In the genomic region with DNA sequence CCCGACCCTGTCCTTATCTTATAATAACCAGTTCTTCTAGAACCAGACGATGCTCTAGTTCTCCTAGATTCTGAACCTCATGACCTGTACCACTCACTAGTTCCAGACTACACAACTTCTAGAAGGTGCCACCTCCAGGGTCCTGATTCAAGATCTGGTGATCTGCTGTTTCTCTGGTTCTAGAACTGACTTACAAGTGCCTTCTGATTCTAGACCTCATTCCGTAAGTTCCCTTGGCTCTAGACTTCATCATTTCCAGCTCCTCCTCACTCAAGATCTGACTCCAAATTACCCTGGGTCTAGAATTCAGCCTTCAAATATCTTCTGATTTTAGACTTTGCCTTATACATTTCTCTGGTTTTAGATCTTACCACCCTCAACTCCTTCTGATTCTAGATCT, we compare ENCODE assay signal across 38 cellular contexts. TPM values are rescaled to one million over a fixed set of nuclear protein-coding genes. Genes with fewer than 3 reads are reported as not detected.
"Had no signal": no experiment of that assay in that cellular context is flagged by ENCODE, and none has a peak within 500 bp of the region (broad histone marks: within the 10 kb centered on the region; RNA-seq: fewer than 3 reads in every experiment).

No MANE protein-coding gene starts in this region.

- H3K9me3 ChIP-seq: adrenal gland, ascending aorta, body of pancreas, breast epithelium had no signal

- H3K27ac ChIP-seq: adrenal gland, ascending aorta, body of pancreas, brain microvascular endothelial cell, breast epithelium, cardiac muscle cell had no signal

- H3K4me1 ChIP-seq: breast epithelium had no signal

- FAIRE-seq: astrocyte, bronchial epithelial cell had no signal

- ATAC-seq: activated naive CD4-positive, alpha-beta T cell treated with anti-CD3 and anti-CD28 coated beads, Interleukin-2, amount 50 U/mL, for 72 hours; activated naive CD8-positive, alpha-beta T cell treated with anti-CD3 and anti-CD28 coated beads, Interleukin-2, amount 50 U/mL, for 24 hours; activated T-cell treated with anti-CD3 and anti-CD28 coated beads, Interleukin-2, amount 50 U/mL, for 4 hours; activated T-cell treated with anti-CD3 and anti-CD28 coated beads, Interleukin-2, amount 50 U/mL, for 72 hours; activated T-helper 17 cell treated with anti-CD3 and anti-CD28 coated beads, Interleukin-2, amount 50 U/mL, for 72 hours; body of pancreas had no signal

- H3K36me3 Mint-ChIP-seq: activated naive CD4-positive, alpha-beta T cell treated with anti-CD3 and anti-CD28 coated beads, Interleukin-2, amount 10 ng/mL, durations not matched to agents 7 days and 5 days; activated naive CD4-positive, alpha-beta T cell treated with anti-CD3 and anti-CD28 coated beads, Interleukin-2, amount 50 U/mL, for 24 hours; activated naive CD4-positive, alpha-beta T cell treated with anti-CD3 and anti-CD28 coated beads, Interleukin-2, amount 50 U/mL, for 72 hours; activated naive CD8-positive, alpha-beta T cell; activated naive CD8-positive, alpha-beta T cell treated with anti-CD3 and anti-CD28 coated beads for 36 hours; activated naive CD8-positive, alpha-beta T cell treated with anti-CD3 and anti-CD28 coated beads, Interleukin-2, amount 10 ng/mL, durations not matched to agents 7 days and 5 days had no signal

- H3K4me1 Mint-ChIP-seq: brain had no signal

- H3K9me3 Mint-ChIP-seq: activated naive CD4-positive, alpha-beta T cell treated with anti-CD3 and anti-CD28 coated beads for 36 hours; activated naive CD4-positive, alpha-beta T cell treated with anti-CD3 and anti-CD28 coated beads, Interleukin-2, amount 10 ng/mL, durations not matched to agents 7 days and 5 days; activated naive CD4-positive, alpha-beta T cell treated with anti-CD3 and anti-CD28 coated beads, Interleukin-2, amount 50 U/mL, for 24 hours; activated naive CD4-positive, alpha-beta T cell treated with anti-CD3 and anti-CD28 coated beads, Interleukin-2, amount 50 U/mL, for 72 hours; activated naive CD8-positive, alpha-beta T cell treated with anti-CD3 and anti-CD28 coated beads for 36 hours; activated naive CD8-positive, alpha-beta T cell treated with anti-CD3 and anti-CD28 coated beads, Interleukin-2, amount 10 ng/mL, durations not matched to agents 7 days and 5 days; activated naive CD8-positive, alpha-beta T cell treated with anti-CD3 and anti-CD28 coated beads, Interleukin-2, amount 50 U/mL, for 24 hours; activated T-cell treated with anti-CD3 and anti-CD28 coated beads, Interleukin-2, amount 50 U/mL, for 24 hours; activated T-cell treated with anti-CD3 and anti-CD28 coated beads, Interleukin-2, amount 50 U/mL, for 4 hours; activated T-cell treated with anti-CD3 and anti-CD28 coated beads, Interleukin-2, amount 50 U/mL, for 72 hours; activated T-helper 1 cell treated with anti-CD3 and anti-CD28 coated beads, Interleukin-12 subunit alpha, Interleukin-12 subunit beta, Interleukin-2, Interleukin-4 antibody, amounts not matched to agents 30 ng/mL and 10 ng/mL and 1 ng/mL, durations not matched to agents 14 hours and 24 hours and 36 hours; activated T-helper 17 cell treated with anti-CD3 and anti-CD28 coated beads, Interleukin-2, amount 50 U/mL, for 72 hours; activated T-helper 2 cell treated with anti-CD3 and anti-CD28 coated beads, Interferon-gamma antibody, Interleukin-2, Interleukin-4, amounts not matched to agents 10 μg/mL and 5 μg/mL and 100 μg/mL, durations not matched to agents 14 hours and 24 hours and 36 hours; central memory CD8-positive, alpha-beta T cell had no signal

- H3K4me3 ChIP-seq: adrenal gland, ascending aorta, body of pancreas, breast epithelium, cardiac muscle cell had no signal

- H3K27me3 Mint-ChIP-seq: activated naive CD4-positive, alpha-beta T cell treated with anti-CD3 and anti-CD28 coated beads, Interleukin-2, amount 50 U/mL, for 24 hours had no signal

- DNase-seq: activated effector memory CD4-positive, alpha-beta T cell treated with anti-CD3 and anti-CD28 coated beads, Interleukin-2, amount 50 U/mL, for 16 hours; activated effector memory CD4-positive, alpha-beta T cell treated with Interleukin-2 at 50 U/mL for 16 hours; activated gamma-delta T cell; activated gamma-delta T cell treated with Interleukin-2 at 50 U/mL for 16 hours; activated naive CD4-positive, alpha-beta T cell; activated naive CD4-positive, alpha-beta T cell treated with anti-CD3 and anti-CD28 coated beads for 36 hours; activated naive CD4-positive, alpha-beta T cell treated with anti-CD3 and anti-CD28 coated beads, Interleukin-2, amount 10 ng/mL, durations not matched to agents 7 days and 5 days; activated naive CD4-positive, alpha-beta T cell treated with anti-CD3 and anti-CD28 coated beads, Interleukin-2, amount 50 U/mL, for 16 hours; activated naive CD4-positive, alpha-beta T cell treated with Interleukin-2 at 50 U/mL for 16 hours; activated naive CD8-positive, alpha-beta T cell treated with anti-CD3 and anti-CD28 coated beads for 36 hours; activated naive CD8-positive, alpha-beta T cell treated with anti-CD3 and anti-CD28 coated beads, Interleukin-2, amount 10 ng/mL, durations not matched to agents 7 days and 5 days; activated naive CD8-positive, alpha-beta T cell treated with anti-CD3 and anti-CD28 coated beads, Interleukin-2, amount 50 U/mL, for 24 hours; activated T-cell treated with anti-CD3 and anti-CD28 coated beads, Interleukin-2, amount 50 U/mL, for 1 hour; activated T-cell treated with anti-CD3 and anti-CD28 coated beads, Interleukin-2, amount 50 U/mL, for 24 hours; activated T-cell treated with anti-CD3 and anti-CD28 coated beads, Interleukin-2, amount 50 U/mL, for 4 hours; activated T-cell treated with anti-CD3 and anti-CD28 coated beads, Interleukin-2, amount 50 U/mL, for 48 hours; activated T-cell treated with anti-CD3 and anti-CD28 coated beads, Interleukin-2, amount 50 U/mL, for 72 hours; adrenal gland; amniotic stem cell; amygdala; anterior cingulate cortex; body of pancreas; brain microvascular endothelial cell; central memory CD4-positive, alpha-beta T cell; cerebellar nuclear complex had no signal

- H3K27ac Mint-ChIP-seq: activated naive CD4-positive, alpha-beta T cell treated with anti-CD3 and anti-CD28 coated beads for 36 hours; activated naive CD4-positive, alpha-beta T cell treated with anti-CD3 and anti-CD28 coated beads, Interleukin-2, amount 10 ng/mL, durations not matched to agents 7 days and 5 days; activated naive CD4-positive, alpha-beta T cell treated with anti-CD3 and anti-CD28 coated beads, Interleukin-2, amount 50 U/mL, for 24 hours; activated naive CD4-positive, alpha-beta T cell treated with anti-CD3 and anti-CD28 coated beads, Interleukin-2, amount 50 U/mL, for 72 hours; activated naive CD8-positive, alpha-beta T cell; activated naive CD8-positive, alpha-beta T cell treated with anti-CD3 and anti-CD28 coated beads for 36 hours; activated naive CD8-positive, alpha-beta T cell treated with anti-CD3 and anti-CD28 coated beads, Interleukin-2, amount 10 ng/mL, durations not matched to agents 7 days and 5 days; activated naive CD8-positive, alpha-beta T cell treated with anti-CD3 and anti-CD28 coated beads, Interleukin-2, amount 50 U/mL, for 24 hours; activated T-cell treated with anti-CD3 and anti-CD28 coated beads, Interleukin-2, amount 50 U/mL, for 24 hours; activated T-cell treated with anti-CD3 and anti-CD28 coated beads, Interleukin-2, amount 50 U/mL, for 72 hours; activated T-helper 1 cell treated with anti-CD3 and anti-CD28 coated beads, Interleukin-12 subunit alpha, Interleukin-12 subunit beta, Interleukin-2, Interleukin-4 antibody, amounts not matched to agents 30 ng/mL and 10 ng/mL and 1 ng/mL, durations not matched to agents 14 hours and 24 hours and 36 hours; activated T-helper 17 cell treated with anti-CD3 and anti-CD28 coated beads, Interleukin-2, amount 50 U/mL, for 72 hours; activated T-helper 2 cell treated with anti-CD3 and anti-CD28 coated beads, Interferon-gamma antibody, Interleukin-2, Interleukin-4, amounts not matched to agents 10 μg/mL and 5 μg/mL and 100 μg/mL, durations not matched to agents 14 hours and 24 hours and 36 hours had no signal

- H3K36me3 ChIP-seq: brain microvascular endothelial cell, breast epithelium had no signal

- H3K27me3 ChIP-seq: adrenal gland, ascending aorta, body of pancreas, brain microvascular endothelial cell, breast epithelium, cardiac muscle cell had no signal

- H3K4me3 Mint-ChIP-seq: activated naive CD4-positive, alpha-beta T cell treated with anti-CD3 and anti-CD28 coated beads for 36 hours; activated naive CD4-positive, alpha-beta T cell treated with anti-CD3 and anti-CD28 coated beads, Interleukin-2, amount 10 ng/mL, durations not matched to agents 7 days and 5 days; activated naive CD4-positive, alpha-beta T cell treated with anti-CD3 and anti-CD28 coated beads, Interleukin-2, amount 50 U/mL, for 24 hours; activated naive CD8-positive, alpha-beta T cell; activated naive CD8-positive, alpha-beta T cell treated with anti-CD3 and anti-CD28 coated beads for 36 hours; activated naive CD8-positive, alpha-beta T cell treated with anti-CD3 and anti-CD28 coated beads, Interleukin-2, amount 10 ng/mL, durations not matched to agents 7 days and 5 days; activated naive CD8-positive, alpha-beta T cell treated with anti-CD3 and anti-CD28 coated beads, Interleukin-2, amount 50 U/mL, for 24 hours; activated T-cell treated with anti-CD3 and anti-CD28 coated beads, Interleukin-2, amount 50 U/mL, for 24 hours; activated T-cell treated with anti-CD3 and anti-CD28 coated beads, Interleukin-2, amount 50 U/mL, for 4 hours; activated T-cell treated with anti-CD3 and anti-CD28 coated beads, Interleukin-2, amount 50 U/mL, for 72 hours; activated T-helper 1 cell treated with anti-CD3 and anti-CD28 coated beads, Interleukin-12 subunit alpha, Interleukin-12 subunit beta, Interleukin-2, Interleukin-4 antibody, amounts not matched to agents 30 ng/mL and 10 ng/mL and 1 ng/mL, durations not matched to agents 14 hours and 24 hours and 36 hours; activated T-helper 17 cell treated with anti-CD3 and anti-CD28 coated beads, Interleukin-2, amount 50 U/mL, for 72 hours; central memory CD8-positive, alpha-beta T cell had no signal

RNA-seq across cellular contexts. Expression of gene HIF3A, which starts 45.1 kb away (rescaled TPM):
- total RNA-seq: activated naive CD4-positive, alpha-beta T cell treated with anti-CD3 and anti-CD28 coated beads for 36 hours; activated naive CD4-positive, alpha-beta T cell treated with anti-CD3 and anti-CD28 coated beads, Interleukin-2, amount 50 U/mL, for 72 hours; activated naive CD8-positive, alpha-beta T cell treated with anti-CD3 and anti-CD28 coated beads for 36 hours; activated naive CD8-positive, alpha-beta T cell treated with anti-CD3 and anti-CD28 coated beads, Interleukin-2, amount 10 ng/mL, durations not matched to agents 7 days and 5 days; activated T-cell treated with anti-CD3 and anti-CD28 coated beads, Interleukin-2, amount 50 U/mL, for 72 hours; activated T-helper 1 cell treated with anti-CD3 and anti-CD28 coated beads, Interleukin-12 subunit alpha, Interleukin-12 subunit beta, Interleukin-2, Interleukin-4 antibody, amounts not matched to agents 30 ng/mL and 10 ng/mL and 1 ng/mL, durations not matched to agents 14 hours and 24 hours and 36 hours; activated T-helper 17 cell treated with anti-CD3 and anti-CD28 coated beads, Interleukin-2, amount 50 U/mL, for 72 hours; activated T-helper 2 cell treated with anti-CD3 and anti-CD28 coated beads, Interferon-gamma antibody, Interleukin-2, Interleukin-4, amounts not matched to agents 10 μg/mL and 5 μg/mL and 100 μg/mL, durations not matched to agents 14 hours and 24 hours and 36 hours had no signal
